8 cellular contexts compared by ENCODE assay signal in genomic region chr13:101474419-101474957, GRCh38. TPM values are rescaled to one million over a fixed set of nuclear protein-coding genes. Genes with fewer than 3 reads are reported as not detected.
DNase-seq lines count a peak whose midpoint lies in the region; ATAC-seq and TF ChIP-seq lines count a peak whose summit lies in the region.

No MANE protein-coding gene starts in this region.

- H3K27me3 ChIP-seq in GM23248 (replicated peaks; ENCODE audit: insufficient read depth) (no peaks in the 10 kb centered on the region), colonic mucosa (no peaks in the 10 kb centered on the region)

- H3K9ac ChIP-seq in GM23248, result no peak overlapping the region
- no peak overlapping the region for H3K9ac ChIP-seq in colonic mucosa (ENCODE audit: low read depth in 2 of 2, low read length in 2 of 2)

- H3K4me3 ChIP-seq in GM23248 (no peak overlapping the region), fibroblast of mammary gland (ENCODE audit: control insufficient read depth, low read depth, low read length) (no peak overlapping the region), colonic mucosa (no peak overlapping the region)

- intact Hi-C loops in posterior cingulate gyrus (cut with DNase I), result loop anchor here (1.0 kb wide), 1 partner anchor 329 kb away; no protein-coding TSS in a partner anchor
- intact Hi-C loops in colonic mucosa (cut with DNase I), result no loop called here

- peaks cover 92% of the 10 kb centered on the region for H3K79me2 ChIP-seq in GM23248 (ENCODE audit: insufficient read depth)

- TF ChIP-seq CTCF in fibroblast of mammary gland (conservative IDR thresholded peaks at IDR 0.05; ENCODE audit: control insufficient read depth, insufficient read depth, low read depth, low read length) (peak; percentile 59), colonic mucosa (IDR thresholded peaks at IDR 0.05) (no peak)

- H3K4me2 ChIP-seq in GM23248 (ENCODE audit: unreplicated experiment), result peak overlapping the region; percentile 15

- DNase-seq in GM23248 (peak; percentile 69), RPMI7951 (ENCODE audit: low read depth) (peak; percentile 82), fibroblast of mammary gland (ENCODE audit: low read depth) (peak; percentile 90), posterior cingulate gyrus (peak in 8 of 10 donors; percentile 24 to 93 (median 45)), erythroblast (lab: John Stamatoyannopoulos, UW) (no peak), colonic mucosa (no peak)
- DNase-seq in NK-92 treated with Interleukin-12 subunit alpha and Interleukin-12 subunit beta, amount 100 ng/mL, for 24 hours (lab: John Stamatoyannopoulos, UW), result no peak

- H3K9me2 ChIP-seq in GM23248 (ENCODE audit: insufficient read depth), result peaks cover 3% of the 10 kb centered on the region; the same call in 1 of the 2 replicates

- no peak for TF ChIP-seq POLR2A in erythroblast (IDR thresholded peaks at IDR 0.05; ENCODE audit: low read length)

- H2AFZ ChIP-seq in GM23248, result no peak overlapping the region

- H3K9me3 ChIP-seq in GM23248 (ENCODE audit: low read depth), result no peaks in the 10 kb centered on the region
- H3K9me3 ChIP-seq in colonic mucosa, result no peaks in the 10 kb centered on the region

- WGBS in GM23248 (ENCODE audit: low coverage in 1 of 2, low lambda C conversion rate in 2 of 2, missing lambda C conversion rate in 2 of 2), 2 experiments, result 18 to 36% methylated on average over 2 of the region's 2 CpGs

- H3K4me1 ChIP-seq in GM23248 (ENCODE audit: insufficient read depth), result peaks cover 26% of the 10 kb centered on the region
- no peaks in the 10 kb centered on the region for H3K4me1 ChIP-seq in colonic mucosa

- H3K36me3 ChIP-seq in GM23248 (ENCODE audit: low read depth) (0 out of 2 replicates have a peak, but pooled peaks cover 4% of the 10 kb centered on the region), colonic mucosa (no peaks in the 10 kb centered on the region)

- no peak for ATAC-seq in HG03280 (IDR thresholded peaks at IDR 0.05; ENCODE audit: unreplicated experiment)

- in situ Hi-C loops in GM23248 (cut with MboI), result loop anchor here (10.0 kb wide), 1 partner anchor 320 kb away; no protein-coding TSS in a partner anchor

- H3K27ac ChIP-seq in GM23248 (peak overlapping the region; percentile 38), colonic mucosa (no peak overlapping the region)

- H3F3A ChIP-seq in GM23248 (ENCODE audit: insufficient read depth), result peaks cover 33% of the 10 kb centered on the region

- 0 out of 2 replicates have a peak, but pooled peaks cover 3% of the 10 kb centered on the region for H4K20me1 ChIP-seq in GM23248 (ENCODE audit: insufficient read depth)

RNA-seq across cellular contexts. Expression of gene ITGBL1, which starts 22.0 kb away (rescaled TPM):
- 459 and 462 TPM in 2 replicates for total RNA-seq in GM23248 (2014; rRNA removed; shearing (Covaris generic))
- 332 and 336 TPM in 2 replicates for polyA plus RNA-seq in GM23248 (2016; fragmentation: Nextera tagmentation; extraction: Ambion mirVana)
- 57.1 and 69.0 TPM in 2 replicates for total RNA-seq in RPMI7951 (2014; rRNA removed; shearing (Covaris generic))
- total RNA-seq in colonic mucosa, result under 1 TPM; 0.25 to 0.72 TPM

RNA-seq across cellular contexts. Expression of gene NALCN, which starts 58.2 kb away (rescaled TPM):
- total RNA-seq in GM23248 (2014; rRNA removed; shearing (Covaris generic)), result 3.6 and 3.9 TPM in 2 replicates
- 3.1 and 3.5 TPM in 2 replicates for polyA plus RNA-seq in GM23248 (2016; fragmentation: Nextera tagmentation; extraction: Ambion mirVana)
- total RNA-seq in RPMI7951 (2014; rRNA removed; shearing (Covaris generic)), result 2.9 and 3.2 TPM in 2 replicates
- under 1 TPM; 0.22 to 0.27 TPM for total RNA-seq in colonic mucosa

Comparison
In these comparisons a context has a peak if more than half of its experiments do, and no peak if none do; other contexts are left out.
1. DNase-seq: peak in GM23248 (single experiment), RPMI7951 (single experiment), fibroblast of mammary gland (single experiment) and posterior cingulate gyrus (8 of 10); none in erythroblast (0 of 2), NK-92 treated with Interleukin-12 subunit alpha and Interleukin-12 subunit beta, amount 100 ng/mL, for 24 hours (single experiment) and colonic mucosa (single experiment).
2. RNA of gene ITGBL1, which starts 22.0 kb away (total RNA-seq): 459 to 462 TPM in GM23248 and 57.1 to 69.0 TPM in RPMI7951; 0.25 to 0.72 TPM in colonic mucosa; every median in the first group is over 10 times any median in the second.